In genomic region chr15:78065973-78066946, GRCh38 we compare ENCODE assay signal across 9 cellular contexts. TPM values are rescaled to one million over a fixed set of nuclear protein-coding genes. Genes with fewer than 3 reads are reported as not detected.
DNase-seq lines count a peak whose midpoint lies in the region; ATAC-seq, FAIRE-seq and TF ChIP-seq lines count a peak whose summit lies in the region.
"Had no signal": no experiment of that assay in that cellular context is flagged by ENCODE, and none has a peak within 500 bp of the region (broad histone marks: within the 10 kb centered on the region; RNA-seq: fewer than 3 reads in every experiment).

No MANE protein-coding gene starts in this region.

- DNase-seq in GM12891 (ENCODE audit: insufficient read length, low spot score), result no peak
- DNase-seq in Panc1 (ENCODE audit: low read depth, low spot score), result no peak
- no peak for DNase-seq in amniotic stem cell (lab: John Stamatoyannopoulos, UW)
- no peak for DNase-seq in medulla oblongata (ENCODE audit: extremely low spot score)
- DNase-seq in NCI-H187 (lab: John Stamatoyannopoulos, UW), result no peak
- no peak for DNase-seq in stimulated activated naive CD4-positive, alpha-beta T cell (lab: John Stamatoyannopoulos, UW)

- TF ChIP-seq RAD21 in liver (IDR thresholded peaks at IDR 0.05), result no peak

- in situ Hi-C loops in Panc1 (cut with HindIII; ENCODE audit: low pct_unique_long_range_greater_than_20kb, low sequenced_read_pairs), result no loop called here

- intact Hi-C loops in Panc1 (cut with micrococcal nuclease; ENCODE audit: unreplicated experiment), result no loop called here

- TF ChIP-seq CTCF in Panc1 (IDR thresholded peaks at IDR 0.05) (no peak), liver (IDR thresholded peaks at IDR 0.05; ENCODE audit: low read depth, low read length, missing input control) (no peak)

- H3K27ac ChIP-seq in Panc1 (ENCODE audit: low read length) (peak overlapping the region; percentile 96), liver (ENCODE audit: low read depth in 1 of 2, low read length in 2 of 2) (peak overlapping the region; percentile 97 to 98)

- 62% methylated on average over 7 of the region's 7 CpGs for WGBS in liver

- POLR2A ChIA-PET in Panc1 (lab: Charles Lee), result interaction anchor here (1.2 kb wide), 1 partner anchor 14 kb away, joined by 4 read pairs; no protein-coding TSS in a partner anchor

- H3K4me3 ChIP-seq in Panc1 (ENCODE audit: low read depth in 2 of 2, low read length in 2 of 2) (no peak overlapping the region; a peak in 2 of 4 replicates), liver (ENCODE audit: low read depth in 1 of 3, low read length in 3 of 3) (no peak overlapping the region)

- no TSS peak for BruUV-seq in Panc1 (replicated peaks; lab: Mats Ljungman, UMichigan)

- no peaks in the 10 kb centered on the region for H3K27me3 ChIP-seq in Panc1 (ENCODE audit: control insufficient read depth, insufficient read depth, low read length)
- H3K27me3 ChIP-seq in liver (ENCODE audit: control insufficient read depth in 4 of 4, insufficient read depth in 4 of 4, low read length in 3 of 4), result no peaks in the 10 kb centered on the region

- CTCF ChIA-PET in Panc1 (lab: Charles Lee), result interaction anchor here (0.6 to 0.7 kb wide), 2 partner anchors 55 to 130 kb away, joined by 3 to 4 read pairs; no protein-coding TSS in a partner anchor

- H3K9me3 ChIP-seq in Panc1 (ENCODE audit: control insufficient read depth, insufficient read depth, low read depth, low read length) (no peaks in the 10 kb centered on the region), liver (ENCODE audit: control insufficient read depth in 4 of 4, low read length in 3 of 4) (no peaks in the 10 kb centered on the region)

- peak overlapping the region in 1 of 2 donors; percentile 79 for H3K9ac ChIP-seq in liver (ENCODE audit: low read depth in 1 of 2, low read length in 2 of 2)

- peak; percentile 75 for TF ChIP-seq POLR2A in GM12891 (IDR thresholded peaks at IDR 0.05; ENCODE audit: low read depth, low read length)

- H3K36me3 ChIP-seq in Panc1 (ENCODE audit: control insufficient read depth, insufficient read depth, low read length), result no peaks in the 10 kb centered on the region
- H3K36me3 ChIP-seq in liver (ENCODE audit: control insufficient read depth in 4 of 4, insufficient read depth in 3 of 4, low read depth in 1 of 4, low read length in 3 of 4), result no peaks in the 10 kb centered on the region

- H3K4me1 ChIP-seq in Panc1 (ENCODE audit: control insufficient read depth, insufficient read depth, low read length) (peaks cover 94% of the 10 kb centered on the region), liver (ENCODE audit: control insufficient read depth in 4 of 4, insufficient read depth in 4 of 4, low read length in 3 of 4) (peaks cover 32 to 84% (median 53%) of the 10 kb centered on the region in 4 donors)

- ATAC-seq in GM21576 (IDR thresholded peaks at IDR 0.05; ENCODE audit: unreplicated experiment) (peak; percentile 44), Panc1 (no peak)

- peak; percentile 93 for FAIRE-seq in GM12891 (lab: Jason Lieb, UNC)

TF ChIP-seq in GM12891, 5 proteins besides CTCF, POLR2A, EP300 and RAD21:
- TF ChIP-seq POU2F2 (IDR thresholded peaks at IDR 0.05; ENCODE audit: low read depth, low read length) (peak; percentile 91), POLR2AphosphoS5 (IDR thresholded peaks at IDR 0.05; ENCODE audit: low read depth, low read length) (peak; percentile 73), SPI1 (IDR thresholded peaks at IDR 0.05; ENCODE audit: low read depth, low read length) (0 out of 2 replicates have a peak, but pooled peaks have one; percentile 10), TAF1 (IDR thresholded peaks at IDR 0.05; ENCODE audit: low read depth, low read length) (no peak; the same call in 1 of the 2 replicates), PAX5 (IDR thresholded peaks at IDR 0.05; ENCODE audit: insufficient read depth, low read length, severe bottlenecking) (no peak)

TF ChIP-seq in liver, 16 proteins besides CTCF, POLR2A, EP300 and RAD21:
- TF ChIP-seq NR2F2 (IDR thresholded peaks at IDR 0.05), result no peak
- no peak for TF ChIP-seq TAF1 (conservative IDR thresholded peaks at IDR 0.05)
TF ChIP-seq in liver: peak in this region for 0.

RNA-seq across cellular contexts. Expression of gene TBC1D2B, which starts 11.3 kb away (rescaled TPM):
- polyA plus RNA-seq in GM12891 (2012; ENCODE audit: low read depth, missing spikeins), result 19.7 TPM
- total RNA-seq in Panc1 (2021; ENCODE audit: unreplicated experiment) (59.3 TPM), liver (100 to 1,000 TPM in 1 of 2 donors, 1 to 10 TPM in 1; 8.4 to 119 TPM)
- 45.7 TPM for polyA plus RNA-seq in Panc1 (2012; ENCODE audit: insufficient read length)
- polyA plus RNA-seq in liver, result 10 to 100 TPM; 18.7 to 25.2 TPM

RNA-seq across cellular contexts. Expression of gene SH2D7, which starts 26.1 kb away (rescaled TPM):
- not detected for polyA plus RNA-seq in GM12891 (2012; ENCODE audit: low read depth, missing spikeins)
- total RNA-seq in Panc1 (2021; ENCODE audit: unreplicated experiment) (not detected), liver (not detected)
- polyA plus RNA-seq in Panc1 (2012; ENCODE audit: insufficient read length), result 0.38 TPM
- not detected for polyA plus RNA-seq in liver
- total RNA-seq: LHCN-M2 had no signal
